Comparison of ENCODE assay signal across 15 cellular contexts in genomic region chr12:14471497-14471896, GRCh38.
"Had no signal": no experiment of that assay in that cellular context is flagged by ENCODE, and none has a peak within 500 bp of the region (broad histone marks: within the 10 kb centered on the region; RNA-seq: fewer than 3 reads in every experiment).

No MANE protein-coding gene starts in this region.

- H3K4me3 Mint-ChIP-seq: neural progenitor cell had no signal

- ATAC-seq: gastroesophageal sphincter, heart left ventricle, psoas muscle, right cardiac atrium had no signal

- H3K4me1 Mint-ChIP-seq: neural progenitor cell had no signal

- FAIRE-seq: endothelial cell of umbilical vein had no signal

- H3K27ac Mint-ChIP-seq: neural progenitor cell had no signal

- DNase-seq: activated gamma-delta T cell treated with Interleukin-2 at 50 U/mL for 16 hours; cortex of kidney; heart left ventricle; left ventricle myocardium inferior; mammary epithelial cell; psoas muscle; right cardiac atrium; Right ventricle myocardium superior; stimulated activated CD4-positive, alpha-beta T cell treated with anti-CD3 and anti-CD28 coated beads, Interleukin-4, amount 100 ng/mL, for 24 hours; stimulated activated naive CD4-positive, alpha-beta T cell; uterus; WERI-Rb-1 had no signal
